ENCODE assay signal across 8 cellular contexts in genomic region chr17:33196883-33197282, GRCh38.
"Had no signal": no experiment of that assay in that cellular context is flagged by ENCODE, and none has a peak within 500 bp of the region (broad histone marks: within the 10 kb centered on the region; RNA-seq: fewer than 3 reads in every experiment).

No MANE protein-coding gene starts in this region.

- FAIRE-seq: G401.6, GM12878, GM12891, GM12892, GM18507, GM19239 had no signal

- DNase-seq: GDM1, GF-D8 had no signal

- H3K4me3 ChIP-seq: GM12878 had no signal

- ATAC-seq: GM12878 had no signal
